25 cellular contexts compared by ENCODE assay signal in the genomic region with DNA sequence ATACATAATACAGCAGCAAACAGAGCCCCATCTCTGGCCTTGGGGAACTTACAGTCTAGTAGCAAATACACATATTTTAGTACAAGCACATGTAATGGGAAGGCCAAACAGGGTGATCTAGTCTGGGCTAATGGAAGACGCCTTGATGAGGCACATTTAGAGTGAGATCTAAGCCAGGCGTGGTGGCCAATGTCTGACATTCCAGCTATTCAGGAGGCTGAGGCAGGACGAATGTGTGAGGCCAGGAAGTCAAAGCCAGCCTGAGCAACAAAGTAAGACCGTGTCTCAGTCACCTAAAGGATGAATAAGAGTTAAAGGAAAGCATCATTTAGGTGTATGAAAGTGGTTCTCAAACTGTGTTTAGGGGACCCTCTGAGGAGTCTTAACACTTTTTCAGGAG.
"Had no signal": no experiment of that assay in that cellular context is flagged by ENCODE, and none has a peak within 500 bp of the region (broad histone marks: within the 10 kb centered on the region; RNA-seq: fewer than 3 reads in every experiment).

No MANE protein-coding gene starts in this region.

- H3K9ac ChIP-seq: KMS-11, SK-N-SH had no signal

- ATAC-seq: Panc1, PC-3, T-cell had no signal

- H3K9me3 Mint-ChIP-seq: T-cell had no signal

- H3K4me1 Mint-ChIP-seq: T-cell had no signal

- H3K27ac Mint-ChIP-seq: T-cell had no signal

- DNase-seq: Kasumi-1; MV-4-11; NCI-H1048; NCI-H1105; NCI-H1417; NCI-H1436 treated with DMSO at 0.1 percent for 48 hours; NCI-H1694 treated with DMSO at 0.1 percent for 48 hours; NCI-H1930; NCI-H2081; NCI-H2107; NCI-H226; NCI-H446; NCI-H510A; NCI-H524 treated with DMSO at 0.1 percent for 48 hours; NCI-H69; NCI-H774; NK-92 treated with Interleukin-12 subunit alpha and Interleukin-12 subunit beta, amount 100 ng/mL, for 24 hours; PC-3; SHP77; SK-N-SH; SW 1271; T-cell had no signal

- H3K36me3 Mint-ChIP-seq: T-cell had no signal

- H3K4me3 Mint-ChIP-seq: T-cell had no signal

- H3K9me3 ChIP-seq: SK-N-SH had no signal

- H3K4me2 ChIP-seq: KMS-11, SK-N-SH had no signal

- H3K27ac ChIP-seq: KMS-11, RWPE1 had no signal

- H3K27me3 Mint-ChIP-seq: T-cell had no signal
